ENCODE assay signal across 27 cellular contexts in genomic region chr12:76962099-76962498, GRCh38.
"Had no signal": no experiment of that assay in that cellular context is flagged by ENCODE, and none has a peak within 500 bp of the region (broad histone marks: within the 10 kb centered on the region; RNA-seq: fewer than 3 reads in every experiment).

No MANE protein-coding gene starts in this region.

- H3K4me3 Mint-ChIP-seq: effector memory CD8-positive, alpha-beta T cell; immature natural killer cell; naive thymus-derived CD4-positive, alpha-beta T cell; nephron; stimulated activated effector memory CD8-positive, alpha-beta T cell treated with anti-CD3 and anti-CD28 coated beads, Interleukin-12 subunit alpha, Interleukin-12 subunit beta, amount 100 ng/mL, for 72 hours; type B pancreatic cell had no signal

- H3K27me3 ChIP-seq: esophagus muscularis mucosa, heart right ventricle, left lung, sigmoid colon, testis, tibial artery had no signal

- H3K36me3 ChIP-seq: esophagus muscularis mucosa, heart right ventricle, left lung, prostate gland, sigmoid colon, tibial artery had no signal

- H3K27ac ChIP-seq: coronary artery, esophagus muscularis mucosa, heart right ventricle, left lung, prostate gland, sigmoid colon, testis, tibial artery had no signal

- DNase-seq: effector memory CD8-positive, alpha-beta T cell; foreskin melanocyte; glutamatergic neuron; heart right ventricle; hypothalamus; immature natural killer cell; islet precursor cell; left lung; mesendoderm; midbrain; naive thymus-derived CD4-positive, alpha-beta T cell; nucleus accumbens; right cardiac atrium; sigmoid colon; stimulated activated CD4-positive, alpha-beta T cell treated with anti-CD3 and anti-CD28 coated beads, Interleukin-2, amount 100 ng/mL, for 24 hours; stimulated activated CD4-positive, alpha-beta T cell treated with anti-CD3 and anti-CD28 coated beads, Interleukin-4, amount 100 ng/mL, for 24 hours; stimulated activated naive CD8-positive, alpha-beta T cell treated with anti-CD3 and anti-CD28 coated beads, Interleukin-15, Interleukin-2, amounts not matched to agents 100 U/mL and 50 U/mL, for 24 hours; substantia nigra; testis; tibial artery had no signal

- FAIRE-seq: endometrium had no signal

- H3K9me3 Mint-ChIP-seq: effector memory CD8-positive, alpha-beta T cell; naive thymus-derived CD4-positive, alpha-beta T cell; nephron; stimulated activated effector memory CD8-positive, alpha-beta T cell treated with anti-CD3 and anti-CD28 coated beads, Interleukin-12 subunit alpha, Interleukin-12 subunit beta, amount 100 ng/mL, for 72 hours; type B pancreatic cell had no signal

- H3K4me3 ChIP-seq: coronary artery, esophagus muscularis mucosa, heart right ventricle, left lung, prostate gland, sigmoid colon, testis, tibial artery had no signal

- H3K36me3 Mint-ChIP-seq: immature natural killer cell; naive thymus-derived CD4-positive, alpha-beta T cell; stimulated activated effector memory CD8-positive, alpha-beta T cell treated with anti-CD3 and anti-CD28 coated beads, Interleukin-12 subunit alpha, Interleukin-12 subunit beta, amount 100 ng/mL, for 72 hours; type B pancreatic cell had no signal

- H3K4me1 ChIP-seq: esophagus muscularis mucosa, heart right ventricle, left lung, prostate gland, sigmoid colon, testis, tibial artery had no signal

- ATAC-seq: effector memory CD8-positive, alpha-beta T cell; heart right ventricle; left lung; naive thymus-derived CD4-positive, alpha-beta T cell; right cardiac atrium; stimulated activated naive CD8-positive, alpha-beta T cell treated with anti-CD3 and anti-CD28 coated beads, Interleukin-15, Interleukin-2, amounts not matched to agents 100 U/mL and 50 U/mL, for 24 hours had no signal

- H3K4me1 Mint-ChIP-seq: immature natural killer cell; naive thymus-derived CD4-positive, alpha-beta T cell; stimulated activated effector memory CD8-positive, alpha-beta T cell treated with anti-CD3 and anti-CD28 coated beads, Interleukin-12 subunit alpha, Interleukin-12 subunit beta, amount 100 ng/mL, for 72 hours had no signal

- H3K27ac Mint-ChIP-seq: effector memory CD8-positive, alpha-beta T cell; immature natural killer cell; naive thymus-derived CD4-positive, alpha-beta T cell; nephron; stimulated activated effector memory CD8-positive, alpha-beta T cell treated with anti-CD3 and anti-CD28 coated beads, Interleukin-12 subunit alpha, Interleukin-12 subunit beta, amount 100 ng/mL, for 72 hours; type B pancreatic cell had no signal

- H3K9me3 ChIP-seq: esophagus muscularis mucosa, heart right ventricle, left lung, prostate gland, sigmoid colon, testis, tibial artery had no signal
